ENCODE assay signal across 21 cellular contexts in the genomic region with DNA sequence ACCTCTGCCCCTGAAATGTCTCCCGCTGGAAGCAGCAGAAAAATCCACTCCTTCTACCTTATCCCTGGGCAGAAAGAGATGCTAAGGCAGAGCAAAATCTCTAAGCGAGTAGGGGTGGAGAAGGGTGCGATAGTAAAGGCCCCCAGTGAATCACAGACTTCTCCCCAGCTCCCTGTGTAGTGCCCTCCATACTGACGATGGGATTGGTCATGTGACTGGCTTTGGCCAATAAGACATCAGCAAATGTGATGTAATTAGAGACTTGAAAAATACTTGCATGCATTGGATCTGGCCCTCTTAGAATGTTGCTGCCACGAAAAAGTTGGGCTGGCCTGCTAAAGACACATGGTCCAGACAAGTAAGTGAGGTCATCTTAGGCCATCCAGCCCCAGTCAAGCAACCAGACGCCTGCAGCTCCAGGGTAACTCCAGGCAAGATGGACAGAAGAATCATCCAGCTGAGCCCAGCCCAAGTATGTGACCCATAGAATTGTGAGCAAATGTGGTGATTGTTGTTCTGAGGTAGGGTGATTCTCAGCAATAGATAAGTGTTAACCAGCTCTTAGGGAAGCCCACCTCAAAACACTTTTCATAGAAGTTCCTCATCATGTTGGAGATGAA. TPM values are rescaled to one million over a fixed set of nuclear protein-coding genes. Genes with fewer than 3 reads are reported as not detected.
A peak's percentile ranks its signal among the peaks of the same experiment; 100 is the strongest.
DNase-seq lines count a peak whose midpoint lies in the region; ATAC-seq and TF ChIP-seq lines count a peak whose summit lies in the region.
"Had no signal": no experiment of that assay in that cellular context is flagged by ENCODE, and none has a peak within 500 bp of the region (broad histone marks: within the 10 kb centered on the region; RNA-seq: fewer than 3 reads in every experiment).

No MANE protein-coding gene starts in this region.

- H3K27me3 Mint-ChIP-seq in activated naive CD4-positive, alpha-beta T cell treated with anti-CD3 and anti-CD28 coated beads, Interleukin-2, amount 50 U/mL, for 24 hours: no peaks in the 10 kb centered on the region
- H3K27me3 Mint-ChIP-seq in GM23338 (ENCODE audit: insufficient read depth, low read depth, poor library complexity): peaks cover 9% of the 10 kb centered on the region
- no peaks in the 10 kb centered on the region for H3K27me3 Mint-ChIP-seq in activated T-helper 17 cell treated with anti-CD3 and anti-CD28 coated beads, Interleukin-2, amount 50 U/mL, for 72 hours

- intact Hi-C loops in dorsolateral prefrontal cortex (cut with DNase I): no loop called here

- H3K9me3 Mint-ChIP-seq in activated naive CD4-positive, alpha-beta T cell treated with anti-CD3 and anti-CD28 coated beads, Interleukin-2, amount 50 U/mL, for 24 hours: no peaks in the 10 kb centered on the region
- H3K9me3 Mint-ChIP-seq in GM23338: peaks cover 14% of the 10 kb centered on the region
- H3K9me3 Mint-ChIP-seq in activated T-helper 17 cell treated with anti-CD3 and anti-CD28 coated beads, Interleukin-2, amount 50 U/mL, for 72 hours: peaks cover 6% of the 10 kb centered on the region

- DNase-seq in activated naive CD4-positive, alpha-beta T cell treated with Interleukin-2 at 50 U/mL for 16 hours: no peak
- no peak for DNase-seq in GM23338 (ENCODE audit: low spot score)
- DNase-seq in osteoblast (ENCODE audit: insufficient read length, low spot score, missing footprints): peak; percentile 71
- DNase-seq in SW480 (ENCODE audit: low spot score): no peak
- no peak for DNase-seq in dorsolateral prefrontal cortex
- DNase-seq: ACHN, DMS153, H9, HFFc6, KG1, MG63, NCI-H2029, NCI-H2227 treated with DMSO at 0.1 percent for 48 hours, NCI-H526 treated with DMSO at 0.1 percent for 48 hours, PC-9 had no signal

- H3K9me3 ChIP-seq in osteoblast (ENCODE audit: low read depth, low read length): peaks cover 3% of the 10 kb centered on the region
- H3K9me3 ChIP-seq: MG63, SJSA1 had no signal

- no peak overlapping the region for H3K4me3 Mint-ChIP-seq in activated naive CD4-positive, alpha-beta T cell treated with anti-CD3 and anti-CD28 coated beads, Interleukin-2, amount 50 U/mL, for 24 hours
- H3K4me3 Mint-ChIP-seq in GM23338: no peak overlapping the region
- H3K4me3 Mint-ChIP-seq in activated T-helper 17 cell treated with anti-CD3 and anti-CD28 coated beads, Interleukin-2, amount 50 U/mL, for 72 hours: no peak overlapping the region
- H3K4me3 Mint-ChIP-seq: H9, HFFc6 had no signal

- H3K27ac ChIP-seq in GM23338 (ENCODE audit: low read depth) (no peak overlapping the region), osteoblast (ENCODE audit: low read depth, low read length) (no peak overlapping the region), dorsolateral prefrontal cortex (no peak overlapping the region)
- H3K27ac ChIP-seq: 22Rv1, PC-9, SJSA1 had no signal

- H3K4me1 Mint-ChIP-seq in activated naive CD4-positive, alpha-beta T cell treated with anti-CD3 and anti-CD28 coated beads, Interleukin-2, amount 50 U/mL, for 24 hours: peaks cover 18% of the 10 kb centered on the region
- no peaks in the 10 kb centered on the region for H3K4me1 Mint-ChIP-seq in GM23338
- H3K4me1 Mint-ChIP-seq in activated T-helper 17 cell treated with anti-CD3 and anti-CD28 coated beads, Interleukin-2, amount 50 U/mL, for 72 hours: peaks cover 24% of the 10 kb centered on the region

- ATAC-seq in GM23338 (no peak), GM18519 (IDR thresholded peaks at IDR 0.05; ENCODE audit: low FRiP score, unreplicated experiment) (no peak)
- no peak for ATAC-seq in activated T-helper 17 cell treated with anti-CD3 and anti-CD28 coated beads, Interleukin-2, amount 50 U/mL, for 72 hours (replicated peaks)
- ATAC-seq: Right ventricle myocardium inferior had no signal

- H3K4me2 ChIP-seq in GM23338 (no peak overlapping the region), osteoblast (ENCODE audit: insufficient read depth, low read length) (no peak overlapping the region)
- H3K4me2 ChIP-seq: PC-9 had no signal

- H3K4me1 ChIP-seq in GM23338 (ENCODE audit: insufficient read depth): peaks cover 6% of the 10 kb centered on the region; the same call in 1 of the 2 replicates
- H3K4me1 ChIP-seq in osteoblast (ENCODE audit: insufficient read depth, low read length): no peaks in the 10 kb centered on the region
- H3K4me1 ChIP-seq: SJSA1 had no signal

- TF ChIP-seq CTCF in GM23338 (conservative IDR thresholded peaks at IDR 0.05; ENCODE audit: low read depth in 2 of 2) (no peak), osteoblast (IDR thresholded peaks at IDR 0.05; ENCODE audit: extremely low read depth, low read depth, low read length) (no peak), dorsolateral prefrontal cortex (IDR thresholded peaks at IDR 0.05 in 54 of 56, conservative IDR thresholded peaks at IDR 0.05 in 2 of 56; ENCODE audit: low read depth in 1 of 56, partially characterized antibody in 56 of 56) (no peak)

- H3K79me2 ChIP-seq in GM23338 (replicated peaks; ENCODE audit: insufficient read depth): no peaks in the 10 kb centered on the region
- no peaks in the 10 kb centered on the region for H3K79me2 ChIP-seq in osteoblast (ENCODE audit: insufficient read depth, low read length)

- H3K36me3 Mint-ChIP-seq in activated naive CD4-positive, alpha-beta T cell treated with anti-CD3 and anti-CD28 coated beads, Interleukin-2, amount 50 U/mL, for 24 hours: no peaks in the 10 kb centered on the region
- H3K36me3 Mint-ChIP-seq in GM23338 (ENCODE audit: low read depth): peaks cover 14% of the 10 kb centered on the region
- H3K36me3 Mint-ChIP-seq in activated T-helper 17 cell treated with anti-CD3 and anti-CD28 coated beads, Interleukin-2, amount 50 U/mL, for 72 hours (ENCODE audit: low read depth): no peaks in the 10 kb centered on the region

- H2AFZ ChIP-seq in GM23338 (no peak overlapping the region), osteoblast (ENCODE audit: low read length) (no peak overlapping the region)
- H2AFZ ChIP-seq: PC-9 had no signal

- H3K27me3 ChIP-seq in GM23338 (ENCODE audit: insufficient read depth): no peaks in the 10 kb centered on the region
- H3K27me3 ChIP-seq in osteoblast (ENCODE audit: insufficient read depth, low read length): no peaks in the 10 kb centered on the region
- H3K27me3 ChIP-seq in dorsolateral prefrontal cortex: peaks cover 0 to 3% (median 0%) of the 10 kb centered on the region in 45 donors
- H3K27me3 ChIP-seq: MG63, SJSA1 had no signal

- no peaks in the 10 kb centered on the region for H3F3A ChIP-seq in GM23338 (replicated peaks; ENCODE audit: low read depth)

- H3K36me3 ChIP-seq in GM23338 (ENCODE audit: insufficient read depth) (no peaks in the 10 kb centered on the region), osteoblast (ENCODE audit: insufficient read depth, low read length) (no peaks in the 10 kb centered on the region)
- H3K36me3 ChIP-seq: MG63, SJSA1 had no signal

- peak overlapping the region; percentile 4 for H3K27ac Mint-ChIP-seq in activated naive CD4-positive, alpha-beta T cell treated with anti-CD3 and anti-CD28 coated beads, Interleukin-2, amount 50 U/mL, for 24 hours
- no peak overlapping the region for H3K27ac Mint-ChIP-seq in GM23338
- H3K27ac Mint-ChIP-seq in activated T-helper 17 cell treated with anti-CD3 and anti-CD28 coated beads, Interleukin-2, amount 50 U/mL, for 72 hours: peak overlapping the region; percentile 34
- H3K27ac Mint-ChIP-seq: H9, HFFc6 had no signal

- H3K9me2 ChIP-seq in GM23338 (ENCODE audit: insufficient read depth): no peaks in the 10 kb centered on the region

- no peak overlapping the region for H3K4me3 ChIP-seq in GM23338
- H3K4me3 ChIP-seq in osteoblast (ENCODE audit: insufficient read depth, low read length): no peak overlapping the region
- no peak overlapping the region for H3K4me3 ChIP-seq in dorsolateral prefrontal cortex
- H3K4me3 ChIP-seq: MG63, PC-9, SJSA1 had no signal

- H4K20me1 ChIP-seq in GM23338 (replicated peaks; ENCODE audit: insufficient read depth) (no peaks in the 10 kb centered on the region), osteoblast (ENCODE audit: insufficient read depth, low read length) (no peaks in the 10 kb centered on the region)

TF ChIP-seq in GM23338, 12 proteins besides CTCF, POLR2A, EP300 and RAD21:
- TF ChIP-seq ETS1 (IDR thresholded peaks at IDR 0.05) (no peak), ZNF331 (CRISPR knock-in tag; IDR thresholded peaks at IDR 0.05; ENCODE audit: low read depth) (peak; percentile 92)

RNA-seq across cellular contexts. Expression of gene HASPIN, which starts 36.0 kb away (rescaled TPM):
- total RNA-seq in GM23338 (2014; rRNA removed; shearing (Covaris generic)): 34.0 and 35.1 TPM in 2 replicates
- 5.8 and 6.1 TPM in 2 replicates for polyA plus RNA-seq in GM23338 (2016; fragmentation: Nextera tagmentation; extraction: Ambion mirVana)
- 10 to 100 TPM; 12.4 to 21.5 TPM for total RNA-seq in activated T-helper 17 cell treated with anti-CD3 and anti-CD28 coated beads, Interleukin-2, amount 50 U/mL, for 72 hours
- total RNA-seq in osteoblast (1.4 and 1.5 TPM in 2 replicates), dorsolateral prefrontal cortex (under 1 TPM in 26 of 120 experiments, not detected in 94; 0.13 to 0.31 (median 0.18) TPM)

RNA-seq across cellular contexts. Expression of gene ITGAE, which starts 41.3 kb away (rescaled TPM):
- total RNA-seq in GM23338 (2014; rRNA removed; shearing (Covaris generic)): 7.9 and 11.7 TPM in 2 replicates
- 40.3 and 44.9 TPM in 2 replicates for polyA plus RNA-seq in GM23338 (2016; fragmentation: Nextera tagmentation; extraction: Ambion mirVana)
- 10 to 100 TPM; 24.2 to 43.2 TPM for total RNA-seq in activated T-helper 17 cell treated with anti-CD3 and anti-CD28 coated beads, Interleukin-2, amount 50 U/mL, for 72 hours
- total RNA-seq in osteoblast: 10.5 and 12.4 TPM in 2 replicates
- 10 to 100 TPM; 11.5 to 27.0 (median 18.3) TPM for total RNA-seq in dorsolateral prefrontal cortex
